ENCODE assay signal across 24 cellular contexts in the genomic region with DNA sequence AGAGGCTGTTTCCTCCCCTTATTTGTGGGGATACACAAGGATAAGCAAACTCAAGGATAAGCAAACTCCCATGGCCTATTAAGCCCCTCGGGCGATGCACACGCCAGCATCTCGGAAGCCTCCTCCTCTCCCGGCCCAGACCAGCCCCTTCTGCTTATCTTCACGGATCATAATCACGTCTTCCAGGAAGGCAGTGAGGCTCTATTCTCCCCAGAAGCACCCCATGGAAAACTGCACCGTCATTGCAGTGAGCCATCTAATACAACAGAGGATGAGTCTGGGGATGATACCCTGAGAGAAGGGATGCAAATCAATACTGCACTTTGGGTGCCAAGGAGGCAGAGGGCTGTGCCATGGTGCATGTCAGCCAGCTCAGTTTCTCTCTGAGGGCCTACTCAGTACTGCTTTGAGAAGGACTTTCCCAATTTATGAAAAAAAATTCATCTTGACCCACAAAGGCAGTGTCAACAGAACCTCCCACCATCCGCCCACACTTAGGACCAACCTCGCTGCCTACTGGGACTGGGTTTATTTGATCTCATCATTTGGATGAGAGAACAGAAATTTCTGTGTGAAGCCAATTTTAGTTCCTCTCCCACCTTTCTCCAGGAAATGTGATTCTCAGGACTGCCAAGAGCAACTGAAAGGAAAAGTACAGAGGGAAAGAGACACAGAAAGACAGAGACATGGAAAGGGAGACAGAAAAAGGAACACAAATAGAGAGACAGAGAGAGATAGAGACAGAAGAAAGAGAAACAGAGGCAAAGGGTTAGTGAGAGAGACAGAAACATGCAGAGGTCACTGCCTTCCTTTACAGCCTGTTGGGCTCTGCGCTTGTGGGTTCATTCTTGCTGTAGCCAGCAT. TPM values are rescaled to one million over a fixed set of nuclear protein-coding genes. Genes with fewer than 3 reads are reported as not detected.
DNase-seq lines count a peak whose midpoint lies in the region; ATAC-seq and TF ChIP-seq lines count a peak whose summit lies in the region.
"Had no signal": no experiment of that assay in that cellular context is flagged by ENCODE, and none has a peak within 500 bp of the region (broad histone marks: within the 10 kb centered on the region; RNA-seq: fewer than 3 reads in every experiment).

No MANE protein-coding gene starts in this region.

- H3K9me3 Mint-ChIP-seq in activated CD4-positive, alpha-beta memory T cell treated with anti-CD3 and anti-CD28 coated beads, Interleukin-2, amount 10 ng/mL, durations not matched to agents 7 days and 5 days: no peaks in the 10 kb centered on the region
- no peaks in the 10 kb centered on the region for H3K9me3 Mint-ChIP-seq in effector memory CD8-positive, alpha-beta T cell
- H3K9me3 Mint-ChIP-seq: CD14-positive monocyte had no signal

- no peak overlapping the region for H3K4me3 Mint-ChIP-seq in activated CD4-positive, alpha-beta memory T cell treated with anti-CD3 and anti-CD28 coated beads, Interleukin-2, amount 10 ng/mL, durations not matched to agents 7 days and 5 days
- H3K4me3 Mint-ChIP-seq in effector memory CD8-positive, alpha-beta T cell: no peak overlapping the region
- H3K4me3 Mint-ChIP-seq: activated naive CD8-positive, alpha-beta T cell; CD14-positive monocyte had no signal

- H3K4me1 ChIP-seq in stomach: no peaks in the 10 kb centered on the region
- H3K4me1 ChIP-seq: body of pancreas, colonic mucosa had no signal

- CTCF ChIA-PET in activated CD4-positive, alpha-beta memory T cell treated with anti-CD3 and anti-CD28 coated beads, Interleukin-2, amount 10 ng/mL, durations not matched to agents 7 days and 5 days (lab: Charles Lee): interaction anchor here (1.5 kb wide), 1 partner anchor 508 kb away, joined by 5 read pairs; no protein-coding TSS in a partner anchor

- 79 to 86% (median 84%) methylated on average over 11 of the region's 11 CpGs for WGBS in stomach, 5 donors

- peak overlapping the region; percentile 27 for H3K27ac Mint-ChIP-seq in activated CD4-positive, alpha-beta memory T cell treated with anti-CD3 and anti-CD28 coated beads, Interleukin-2, amount 10 ng/mL, durations not matched to agents 7 days and 5 days
- H3K27ac Mint-ChIP-seq in effector memory CD8-positive, alpha-beta T cell: peak overlapping the region; percentile 36 to 85
- H3K27ac Mint-ChIP-seq: activated naive CD8-positive, alpha-beta T cell had no signal

- no peak overlapping the region for H3K27ac ChIP-seq in stomach
- H3K27ac ChIP-seq: body of pancreas, colonic mucosa, heart right ventricle, neutrophil had no signal

- peak; percentile 43 for DNase-seq in activated naive CD4-positive, alpha-beta T cell treated with Interleukin-2 at 50 U/mL for 16 hours
- DNase-seq in activated naive CD4-positive, alpha-beta T cell treated with anti-CD3 and anti-CD28 coated beads, Interleukin-2, amount 50 U/mL, for 16 hours: no peak
- no peak for DNase-seq in activated CD4-positive, alpha-beta memory T cell treated with anti-CD3 and anti-CD28 coated beads, Interleukin-2, amount 10 ng/mL, durations not matched to agents 7 days and 5 days
- DNase-seq in effector memory CD8-positive, alpha-beta T cell: no peak
- DNase-seq in superior temporal gyrus (ENCODE audit: extremely low spot score) (peak; percentile 49), mesenteric fat pad (ENCODE audit: low spot score) (no peak), stomach (no peak)
- DNase-seq: activated CD4-positive, alpha-beta T cell treated with anti-CD3 and anti-CD28 coated beads for 4 hours; body of pancreas; colonic mucosa; DMS153; heart right ventricle; left ventricle myocardium superior; NCI-H526; small intestine; stimulated activated CD4-positive, alpha-beta T cell treated with anti-CD3 and anti-CD28 coated beads, Interleukin-4, amount 100 ng/mL, for 1 hour; substantia nigra had no signal

- H3K9me3 ChIP-seq in stomach: no peaks in the 10 kb centered on the region
- H3K9me3 ChIP-seq: body of pancreas, colonic mucosa, heart right ventricle, neutrophil had no signal

- intact Hi-C loops in stomach (cut with DNase I; ENCODE audit: low total_unique reads): loop anchor here (10.0 kb wide), 1 partner anchor 181 kb away; no protein-coding TSS in a partner anchor

- ATAC-seq in effector memory CD8-positive, alpha-beta T cell (replicated peaks): no peak
- no peak for ATAC-seq in HG03565 (IDR thresholded peaks at IDR 0.05; ENCODE audit: unreplicated experiment)
- ATAC-seq: body of pancreas, heart right ventricle, left ventricle myocardium superior had no signal

- H3K36me3 Mint-ChIP-seq in activated CD4-positive, alpha-beta memory T cell treated with anti-CD3 and anti-CD28 coated beads, Interleukin-2, amount 10 ng/mL, durations not matched to agents 7 days and 5 days (ENCODE audit: low read depth): peaks cover 60% of the 10 kb centered on the region
- H3K36me3 Mint-ChIP-seq in effector memory CD8-positive, alpha-beta T cell (ENCODE audit: insufficient read depth): peaks cover 5% of the 10 kb centered on the region
- H3K36me3 Mint-ChIP-seq: activated naive CD8-positive, alpha-beta T cell had no signal

- no peak overlapping the region for H3K4me3 ChIP-seq in stomach
- H3K4me3 ChIP-seq: body of pancreas, colonic mucosa, heart right ventricle had no signal

- POLR2A ChIA-PET in activated CD4-positive, alpha-beta memory T cell treated with anti-CD3 and anti-CD28 coated beads, Interleukin-2, amount 10 ng/mL, durations not matched to agents 7 days and 5 days (lab: Charles Lee): no interaction called here

- peaks cover 0 to 14% (median 2%) of the 10 kb centered on the region in 4 donors for H3K36me3 ChIP-seq in stomach
- H3K36me3 ChIP-seq: colonic mucosa had no signal

- no peaks in the 10 kb centered on the region for H3K27me3 Mint-ChIP-seq in activated CD4-positive, alpha-beta memory T cell treated with anti-CD3 and anti-CD28 coated beads, Interleukin-2, amount 10 ng/mL, durations not matched to agents 7 days and 5 days
- H3K27me3 Mint-ChIP-seq in effector memory CD8-positive, alpha-beta T cell: no peaks in the 10 kb centered on the region
- H3K27me3 Mint-ChIP-seq: activated naive CD8-positive, alpha-beta T cell had no signal

- no peak for TF ChIP-seq POLR2A in stomach (IDR thresholded peaks at IDR 0.05)

- peaks cover 56% of the 10 kb centered on the region for H3K4me1 Mint-ChIP-seq in activated CD4-positive, alpha-beta memory T cell treated with anti-CD3 and anti-CD28 coated beads, Interleukin-2, amount 10 ng/mL, durations not matched to agents 7 days and 5 days
- peaks cover 22 to 31% of the 10 kb centered on the region in 2 donors for H3K4me1 Mint-ChIP-seq in effector memory CD8-positive, alpha-beta T cell (ENCODE audit: low read depth in 2 of 2)

- peaks cover 0 to 4% (median 0%) of the 10 kb centered on the region in 3 donors for H3K27me3 ChIP-seq in stomach
- H3K27me3 ChIP-seq: body of pancreas, colonic mucosa, heart right ventricle, neutrophil had no signal

- no peak for TF ChIP-seq CTCF in stomach (IDR thresholded peaks at IDR 0.05)

- TF ChIP-seq EP300 in stomach (IDR thresholded peaks at IDR 0.05): no peak

RNA-seq across cellular contexts. Expression of a gene that starts 22.0 kb away (rescaled TPM):
- 100 to 1,000 TPM in 1 of 2 experiments, 10 to 100 TPM in 1; 98.2 to 100 TPM for total RNA-seq in activated CD4-positive, alpha-beta memory T cell treated with anti-CD3 and anti-CD28 coated beads, Interleukin-2, amount 10 ng/mL, durations not matched to agents 7 days and 5 days
- total RNA-seq in mesenteric fat pad: 17.9 TPM
- 10 to 100 TPM in 1 of 5 donors, 1 to 10 TPM in 3, under 1 TPM in 1; 0.89 to 72.9 (median 2.9) TPM for total RNA-seq in stomach
- 1 to 10 TPM; 6.3 to 9.3 (median 6.5) TPM for polyA plus RNA-seq in stomach
- total RNA-seq: M059J had no signal

RNA-seq across cellular contexts. Expression of a gene that starts 32.4 kb away (rescaled TPM):
- total RNA-seq in activated CD4-positive, alpha-beta memory T cell treated with anti-CD3 and anti-CD28 coated beads, Interleukin-2, amount 10 ng/mL, durations not matched to agents 7 days and 5 days: under 1 TPM; 0.15 to 0.33 TPM
- total RNA-seq in mesenteric fat pad (not detected), stomach (not detected)
- polyA plus RNA-seq in stomach: not detected
- total RNA-seq: body of pancreas, colonic mucosa, endothelial cell of umbilical vein, heart right ventricle, left ventricle myocardium superior, M059J, mucosa of gallbladder had no signal
- polyA plus RNA-seq: CD14-positive monocyte, endothelial cell of umbilical vein, heart right ventricle, small intestine had no signal

RNA-seq across cellular contexts. Expression of a gene that starts 50.9 kb away (rescaled TPM):
- total RNA-seq in activated CD4-positive, alpha-beta memory T cell treated with anti-CD3 and anti-CD28 coated beads, Interleukin-2, amount 10 ng/mL, durations not matched to agents 7 days and 5 days: under 1 TPM; 0.10 TPM
- total RNA-seq in mesenteric fat pad (41.7 TPM), stomach (10 to 100 TPM in 2 of 5 donors, 1 to 10 TPM in 2, under 1 TPM in 1; 0.58 to 23.1 (median 3.8) TPM)
- 1 to 10 TPM; 2.1 to 3.1 (median 2.1) TPM for polyA plus RNA-seq in stomach
- total RNA-seq: M059J had no signal
- polyA plus RNA-seq: CD14-positive monocyte had no signal

Comparison
In these comparisons a context has a peak if more than half of its experiments do, and no peak if none do; other contexts are left out.
1. DNase-seq: peak in activated naive CD4-positive, alpha-beta T cell treated with Interleukin-2 at 50 U/mL for 16 hours (single experiment) and superior temporal gyrus (single experiment); none in activated naive CD4-positive, alpha-beta T cell treated with anti-CD3 and anti-CD28 coated beads, Interleukin-2, amount 50 U/mL, for 16 hours (single experiment), activated CD4-positive, alpha-beta memory T cell treated with anti-CD3 and anti-CD28 coated beads, Interleukin-2, amount 10 ng/mL, durations not matched to agents 7 days and 5 days (single experiment), effector memory CD8-positive, alpha-beta T cell (0 of 3), mesenteric fat pad (single experiment) and stomach (single experiment).